In genomic region chr12:81758421-81759214, GRCh38 we compare ENCODE assay signal across 9 cellular contexts. TPM values are rescaled to one million over a fixed set of nuclear protein-coding genes. Genes with fewer than 3 reads are reported as not detected.
A peak's percentile ranks its signal among the peaks of the same experiment; 100 is the strongest.
DNase-seq lines count a peak whose midpoint lies in the region; ATAC-seq and TF ChIP-seq lines count a peak whose summit lies in the region.
"Had no signal": no experiment of that assay in that cellular context is flagged by ENCODE, and none has a peak within 500 bp of the region (broad histone marks: within the 10 kb centered on the region; RNA-seq: fewer than 3 reads in every experiment).

No MANE protein-coding gene starts in this region.

- no peaks in the 10 kb centered on the region for H3K4me1 ChIP-seq in CD8-positive, alpha-beta memory T cell (ENCODE audit: insufficient read depth, low read length)
- H3K4me1 ChIP-seq in MM.1S (ENCODE audit: low read length), result no peaks in the 10 kb centered on the region
- H3K4me1 ChIP-seq in osteoblast (ENCODE audit: insufficient read depth, low read length), result no peaks in the 10 kb centered on the region

- intact Hi-C loops in activated T-helper 1 cell treated with anti-CD3 and anti-CD28 coated beads, Interleukin-12 subunit alpha, Interleukin-12 subunit beta, Interleukin-2, Interleukin-4 antibody, amounts not matched to agents 30 ng/mL and 10 ng/mL and 1 ng/mL, durations not matched to agents 14 hours and 24 hours and 36 hours (cut with micrococcal nuclease), result no loop called here
- intact Hi-C loops in head of caudate nucleus (cut with DNase I), result no loop called here

- peaks cover 14 to 24% of the 10 kb centered on the region in 2 donors for H3K27me3 Mint-ChIP-seq in CD8-positive, alpha-beta memory T cell
- peaks cover 39% of the 10 kb centered on the region for H3K27me3 Mint-ChIP-seq in activated T-helper 1 cell treated with anti-CD3 and anti-CD28 coated beads, Interleukin-12 subunit alpha, Interleukin-12 subunit beta, Interleukin-2, Interleukin-4 antibody, amounts not matched to agents 30 ng/mL and 10 ng/mL and 1 ng/mL, durations not matched to agents 14 hours and 24 hours and 36 hours (ENCODE audit: insufficient read depth)

- no peaks in the 10 kb centered on the region for H3K9me2 ChIP-seq in MM.1S (replicated peaks; ENCODE audit: insufficient read depth, low read length)

- no peak for TF ChIP-seq CTCF in MM.1S (IDR thresholded peaks at IDR 0.05; ENCODE audit: low read length)
- TF ChIP-seq CTCF in osteoblast (IDR thresholded peaks at IDR 0.05; ENCODE audit: extremely low read depth, low read depth, low read length), result no peak
- TF ChIP-seq CTCF in GM13977 (IDR thresholded peaks at IDR 0.05; ENCODE audit: extremely low read depth, insufficient read depth, missing control alignments), result no peak

- no peak overlapping the region for H3K4me3 ChIP-seq in CD8-positive, alpha-beta memory T cell (ENCODE audit: low read length)
- peak overlapping the region; percentile 71 for H3K4me3 ChIP-seq in MM.1S (ENCODE audit: low read length)
- peak overlapping the region; percentile 66 for H3K4me3 ChIP-seq in osteoblast (ENCODE audit: insufficient read depth, low read length)

- H3K9me3 ChIP-seq in CD8-positive, alpha-beta memory T cell (ENCODE audit: low read length), result no peaks in the 10 kb centered on the region
- H3K9me3 ChIP-seq in MM.1S (replicated peaks; ENCODE audit: insufficient read depth, low read length) (no peaks in the 10 kb centered on the region), osteoblast (ENCODE audit: low read depth, low read length) (no peaks in the 10 kb centered on the region)

- peaks cover 8 to 13% (median 13%) of the 10 kb centered on the region in 3 donors for H3K4me1 Mint-ChIP-seq in CD8-positive, alpha-beta memory T cell
- H3K4me1 Mint-ChIP-seq in activated T-helper 1 cell treated with anti-CD3 and anti-CD28 coated beads, Interleukin-12 subunit alpha, Interleukin-12 subunit beta, Interleukin-2, Interleukin-4 antibody, amounts not matched to agents 30 ng/mL and 10 ng/mL and 1 ng/mL, durations not matched to agents 14 hours and 24 hours and 36 hours (ENCODE audit: low read depth), result peaks cover 17% of the 10 kb centered on the region

- H3K4me3 Mint-ChIP-seq in CD8-positive, alpha-beta memory T cell, result peak overlapping the region; percentile 57 to 85 (median 67)
- peak overlapping the region; percentile 58 for H3K4me3 Mint-ChIP-seq in activated T-helper 1 cell treated with anti-CD3 and anti-CD28 coated beads, Interleukin-12 subunit alpha, Interleukin-12 subunit beta, Interleukin-2, Interleukin-4 antibody, amounts not matched to agents 30 ng/mL and 10 ng/mL and 1 ng/mL, durations not matched to agents 14 hours and 24 hours and 36 hours

- H3K27me3 ChIP-seq in CD8-positive, alpha-beta memory T cell (ENCODE audit: insufficient read depth, low read length, poor library complexity, severe bottlenecking), result peaks cover 8% of the 10 kb centered on the region
- H3K27me3 ChIP-seq in MM.1S (replicated peaks; ENCODE audit: insufficient read depth, low read length) (no peaks in the 10 kb centered on the region), osteoblast (ENCODE audit: insufficient read depth, low read length) (peaks cover 6% of the 10 kb centered on the region)

- H4K20me1 ChIP-seq in MM.1S (ENCODE audit: insufficient read depth, low read length) (no peaks in the 10 kb centered on the region), osteoblast (ENCODE audit: insufficient read depth, low read length) (no peaks in the 10 kb centered on the region)

- no peaks in the 10 kb centered on the region for H3K36me3 ChIP-seq in CD8-positive, alpha-beta memory T cell (ENCODE audit: insufficient read depth, low read length)
- H3K36me3 ChIP-seq in MM.1S (replicated peaks; ENCODE audit: insufficient read depth, low read length) (no peaks in the 10 kb centered on the region), osteoblast (ENCODE audit: insufficient read depth, low read length) (no peaks in the 10 kb centered on the region)

- H3K27ac ChIP-seq in CD8-positive, alpha-beta memory T cell (ENCODE audit: low read depth, low read length), result no peak overlapping the region
- H3K27ac ChIP-seq in MM.1S (ENCODE audit: low read length), result no peak overlapping the region
- H3K27ac ChIP-seq in osteoblast (ENCODE audit: low read depth, low read length), result no peak overlapping the region
- H3K27ac ChIP-seq: epithelial cell of prostate had no signal

- H3K36me3 Mint-ChIP-seq in CD8-positive, alpha-beta memory T cell, result peaks cover 0 to 1% (median 0%) of the 10 kb centered on the region in 3 donors
- H3K36me3 Mint-ChIP-seq in activated T-helper 1 cell treated with anti-CD3 and anti-CD28 coated beads, Interleukin-12 subunit alpha, Interleukin-12 subunit beta, Interleukin-2, Interleukin-4 antibody, amounts not matched to agents 30 ng/mL and 10 ng/mL and 1 ng/mL, durations not matched to agents 14 hours and 24 hours and 36 hours (ENCODE audit: low read depth), result no peaks in the 10 kb centered on the region

- H2AFZ ChIP-seq in MM.1S (ENCODE audit: low read length) (peak overlapping the region; percentile 89), osteoblast (ENCODE audit: low read length) (peak overlapping the region; percentile 68)

- peaks cover 0 to 4% (median 0%) of the 10 kb centered on the region in 5 donors for H3K9me3 Mint-ChIP-seq in CD8-positive, alpha-beta memory T cell
- no peaks in the 10 kb centered on the region for H3K9me3 Mint-ChIP-seq in activated T-helper 1 cell treated with anti-CD3 and anti-CD28 coated beads, Interleukin-12 subunit alpha, Interleukin-12 subunit beta, Interleukin-2, Interleukin-4 antibody, amounts not matched to agents 30 ng/mL and 10 ng/mL and 1 ng/mL, durations not matched to agents 14 hours and 24 hours and 36 hours

- peak overlapping the region; percentile 99 for H3K4me2 ChIP-seq in MM.1S (ENCODE audit: low read depth, low read length)
- peak overlapping the region; percentile 80 for H3K4me2 ChIP-seq in osteoblast (ENCODE audit: insufficient read depth, low read length)

- no peaks in the 10 kb centered on the region for H3K79me2 ChIP-seq in MM.1S (ENCODE audit: low read length)
- H3K79me2 ChIP-seq in osteoblast (ENCODE audit: insufficient read depth, low read length), result no peaks in the 10 kb centered on the region

- CTCF ChIA-PET in CD8-positive, alpha-beta memory T cell (lab: Charles Lee), result no interaction called here

- in situ Hi-C loops in GM13977 (cut with MboI; ENCODE audit: low pct_unique_long_range_greater_than_20kb, low sequenced_read_pairs, unreplicated experiment), result no loop called here

- ATAC-seq in HG02870 (IDR thresholded peaks at IDR 0.05; ENCODE audit: unreplicated experiment) (no peak), GM19452 (IDR thresholded peaks at IDR 0.05; ENCODE audit: unreplicated experiment) (no peak)

- POLR2A ChIA-PET in CD8-positive, alpha-beta memory T cell (lab: Charles Lee), result no interaction called here

- H3K9ac ChIP-seq in MM.1S (ENCODE audit: low read length), result peak overlapping the region; percentile 33; the same call in 1 of the 2 replicates

- H3K27ac Mint-ChIP-seq in CD8-positive, alpha-beta memory T cell, result no peak overlapping the region
- no peak overlapping the region for H3K27ac Mint-ChIP-seq in activated T-helper 1 cell treated with anti-CD3 and anti-CD28 coated beads, Interleukin-12 subunit alpha, Interleukin-12 subunit beta, Interleukin-2, Interleukin-4 antibody, amounts not matched to agents 30 ng/mL and 10 ng/mL and 1 ng/mL, durations not matched to agents 14 hours and 24 hours and 36 hours

- H3F3A ChIP-seq in MM.1S (ENCODE audit: insufficient read depth, low read length), result no peaks in the 10 kb centered on the region

- peak in 1 of 5 donors; percentile 13 for DNase-seq in CD8-positive, alpha-beta memory T cell
- peak; percentile 67 for DNase-seq in MM.1S
- no peak for DNase-seq in activated T-helper 1 cell treated with anti-CD3 and anti-CD28 coated beads, Interleukin-12 subunit alpha, Interleukin-12 subunit beta, Interleukin-2, Interleukin-4 antibody, amounts not matched to agents 30 ng/mL and 10 ng/mL and 1 ng/mL, durations not matched to agents 14 hours and 24 hours and 36 hours (ENCODE audit: low spot score)
- peak; percentile 33 to 86 (median 68) for DNase-seq in head of caudate nucleus
- peak; percentile 44 for DNase-seq in osteoblast (ENCODE audit: insufficient read length, low spot score, missing footprints)
- no peak for DNase-seq in GM13977 (ENCODE audit: low spot score)

RNA-seq across cellular contexts. Expression of gene PPFIA2, which starts 0.5 kb away (rescaled TPM):
- total RNA-seq in CD8-positive, alpha-beta memory T cell, result not detected
- polyA plus RNA-seq in CD8-positive, alpha-beta memory T cell, result not detected
- total RNA-seq in activated T-helper 1 cell treated with anti-CD3 and anti-CD28 coated beads, Interleukin-12 subunit alpha, Interleukin-12 subunit beta, Interleukin-2, Interleukin-4 antibody, amounts not matched to agents 30 ng/mL and 10 ng/mL and 1 ng/mL, durations not matched to agents 14 hours and 24 hours and 36 hours, result not detected in 2 replicates
- 3.3 and 4.7 TPM in 2 replicates for total RNA-seq in osteoblast

Comparison
In these comparisons a context has a peak if more than half of its experiments do, and no peak if none do; other contexts are left out.
1. DNase-seq: peak in MM.1S (single experiment), head of caudate nucleus (42 of 42) and osteoblast (single experiment); none in activated T-helper 1 cell treated with anti-CD3 and anti-CD28 coated beads, Interleukin-12 subunit alpha, Interleukin-12 subunit beta, Interleukin-2, Interleukin-4 antibody, amounts not matched to agents 30 ng/mL and 10 ng/mL and 1 ng/mL, durations not matched to agents 14 hours and 24 hours and 36 hours (single experiment) and GM13977 (single experiment).